1 cellular context compared by ENCODE assay signal in the genomic region with DNA sequence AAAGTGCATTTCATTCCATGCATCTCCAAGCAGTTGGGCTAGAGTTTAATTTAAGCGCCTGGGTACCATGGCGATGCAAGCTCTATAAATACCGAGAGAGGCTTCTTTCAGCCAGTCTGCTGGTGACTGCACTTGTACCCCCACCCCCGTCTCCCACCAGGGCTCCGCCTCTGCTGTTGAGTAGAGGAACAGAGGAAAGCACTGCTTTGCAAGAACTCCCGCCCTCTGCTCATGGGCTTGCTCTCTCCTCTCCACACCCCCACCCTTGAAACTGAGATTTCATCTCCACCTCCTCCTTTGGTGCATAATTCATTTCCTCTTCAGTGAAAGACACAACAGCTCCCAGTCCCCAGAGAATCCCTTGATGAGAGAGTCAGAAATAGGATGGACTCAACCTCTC.
TF ChIP-seq lines count a peak whose summit lies in the region.

No MANE protein-coding gene starts in this region.

TF ChIP-seq in WTC11, 78 proteins besides CTCF, POLR2A, EP300 and RAD21 (continued from another document):
- TF ChIP-seq, protein P1, sequence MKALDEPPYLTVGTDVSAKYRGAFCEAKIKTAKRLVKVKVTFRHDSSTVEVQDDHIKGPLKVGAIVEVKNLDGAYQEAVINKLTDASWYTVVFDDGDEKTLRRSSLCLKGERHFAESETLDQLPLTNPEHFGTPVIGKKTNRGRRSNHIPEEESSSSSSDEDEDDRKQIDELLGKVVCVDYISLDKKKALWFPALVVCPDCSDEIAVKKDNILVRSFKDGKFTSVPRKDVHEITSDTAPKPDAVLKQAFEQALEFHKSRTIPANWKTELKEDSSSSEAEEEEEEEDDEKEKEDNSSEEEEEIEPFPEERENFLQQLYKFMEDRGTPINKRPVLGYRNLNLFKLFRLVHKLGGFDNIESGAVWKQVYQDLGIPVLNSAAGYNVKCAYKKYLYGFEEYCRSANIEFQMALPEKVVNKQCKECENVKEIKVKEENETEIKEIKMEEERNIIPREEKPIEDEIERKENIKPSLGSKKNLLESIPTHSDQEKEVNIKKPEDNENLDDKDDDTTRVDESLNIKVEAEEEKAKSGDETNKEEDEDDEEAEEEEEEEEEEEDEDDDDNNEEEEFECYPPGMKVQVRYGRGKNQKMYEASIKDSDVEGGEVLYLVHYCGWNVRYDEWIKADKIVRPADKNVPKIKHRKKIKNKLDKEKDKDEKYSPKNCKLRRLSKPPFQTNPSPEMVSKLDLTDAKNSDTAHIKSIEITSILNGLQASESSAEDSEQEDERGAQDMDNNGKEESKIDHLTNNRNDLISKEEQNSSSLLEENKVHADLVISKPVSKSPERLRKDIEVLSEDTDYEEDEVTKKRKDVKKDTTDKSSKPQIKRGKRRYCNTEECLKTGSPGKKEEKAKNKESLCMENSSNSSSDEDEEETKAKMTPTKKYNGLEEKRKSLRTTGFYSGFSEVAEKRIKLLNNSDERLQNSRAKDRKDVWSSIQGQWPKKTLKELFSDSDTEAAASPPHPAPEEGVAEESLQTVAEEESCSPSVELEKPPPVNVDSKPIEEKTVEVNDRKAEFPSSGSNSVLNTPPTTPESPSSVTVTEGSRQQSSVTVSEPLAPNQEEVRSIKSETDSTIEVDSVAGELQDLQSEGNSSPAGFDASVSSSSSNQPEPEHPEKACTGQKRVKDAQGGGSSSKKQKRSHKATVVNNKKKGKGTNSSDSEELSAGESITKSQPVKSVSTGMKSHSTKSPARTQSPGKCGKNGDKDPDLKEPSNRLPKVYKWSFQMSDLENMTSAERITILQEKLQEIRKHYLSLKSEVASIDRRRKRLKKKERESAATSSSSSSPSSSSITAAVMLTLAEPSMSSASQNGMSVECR (CRISPR knock-in tag; IDR thresholded peaks at IDR 0.05; ENCODE audit: borderline replicate concordance) = no peak
- no peak for TF ChIP-seq MYBL2 (CRISPR knock-in tag; IDR thresholded peaks at IDR 0.05)
- no peak for TF ChIP-seq ESRRA (CRISPR knock-in tag; IDR thresholded peaks at IDR 0.05; ENCODE audit: borderline replicate concordance)
- no peak for TF ChIP-seq ZBTB21 (CRISPR knock-in tag; IDR thresholded peaks at IDR 0.05; ENCODE audit: borderline replicate concordance)
- no peak for TF ChIP-seq ZNF121 (CRISPR knock-in tag; IDR thresholded peaks at IDR 0.05)
- TF ChIP-seq, protein P2, sequence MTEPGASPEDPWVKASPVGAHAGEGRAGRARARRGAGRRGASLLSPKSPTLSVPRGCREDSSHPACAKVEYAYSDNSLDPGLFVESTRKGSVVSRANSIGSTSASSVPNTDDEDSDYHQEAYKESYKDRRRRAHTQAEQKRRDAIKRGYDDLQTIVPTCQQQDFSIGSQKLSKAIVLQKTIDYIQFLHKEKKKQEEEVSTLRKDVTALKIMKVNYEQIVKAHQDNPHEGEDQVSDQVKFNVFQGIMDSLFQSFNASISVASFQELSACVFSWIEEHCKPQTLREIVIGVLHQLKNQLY (CRISPR knock-in tag; IDR thresholded peaks at IDR 0.05) = no peak
- no peak for TF ChIP-seq SMAD4 (CRISPR knock-in tag; IDR thresholded peaks at IDR 0.05)
- no peak for TF ChIP-seq GTF2I (CRISPR knock-in tag; conservative IDR thresholded peaks at IDR 0.05)
